Comparison of ENCODE assay signal across 23 cellular contexts in the genomic region with DNA sequence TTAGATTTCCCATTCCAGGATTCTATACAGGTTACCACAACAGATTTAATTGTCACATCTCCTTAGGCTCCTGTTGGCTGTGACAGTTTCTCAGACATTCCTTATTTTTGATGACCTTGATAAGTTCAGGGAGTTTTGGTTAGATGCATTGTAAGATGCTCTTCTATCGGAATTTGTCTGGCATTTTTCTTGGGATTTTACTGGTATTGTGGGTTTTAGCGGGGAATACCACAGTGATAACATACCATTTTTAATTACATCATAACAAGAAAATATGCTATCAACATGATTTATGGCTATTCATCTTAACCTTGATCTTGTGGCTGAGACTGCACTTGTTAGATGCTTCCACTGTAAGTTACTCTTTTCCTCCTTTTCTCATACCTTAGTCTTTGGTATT.
DNase-seq lines count a peak whose midpoint lies in the region; ATAC-seq, FAIRE-seq and TF ChIP-seq lines count a peak whose summit lies in the region.
"Had no signal": no experiment of that assay in that cellular context is flagged by ENCODE, and none has a peak within 500 bp of the region (broad histone marks: within the 10 kb centered on the region; RNA-seq: fewer than 3 reads in every experiment).

No MANE protein-coding gene starts in this region.

- no peaks in the 10 kb centered on the region for H3K27me3 ChIP-seq in astrocyte (ENCODE audit: insufficient read depth, low read length)
- no peaks in the 10 kb centered on the region for H3K27me3 ChIP-seq in mesendoderm (ENCODE audit: insufficient read depth, low read length, poor library complexity)
- no peaks in the 10 kb centered on the region for H3K27me3 ChIP-seq in breast epithelium

- no peaks in the 10 kb centered on the region for H4K20me1 ChIP-seq in astrocyte (ENCODE audit: insufficient read depth, low read length)
- H4K20me1 ChIP-seq: BLaER1 treated with 17β-estradiol and CSF1 and Interleukin-3, amounts not matched to agents 10 nM and 100 nM had no signal

- no peak overlapping the region for H3K56ac ChIP-seq in mesendoderm (ENCODE audit: low read length)

- no peak overlapping the region for H3K4me3 Mint-ChIP-seq in astrocyte (ENCODE audit: unreplicated experiment)
- H3K4me3 Mint-ChIP-seq: B cell; CD4-positive, alpha-beta T cell; CD8-positive, alpha-beta T cell had no signal

- H3K4me3 ChIP-seq in astrocyte (ENCODE audit: insufficient read depth, low read depth, low read length) (no peak overlapping the region), mesendoderm (ENCODE audit: low read length) (no peak overlapping the region), breast epithelium (no peak overlapping the region)
- H3K4me3 ChIP-seq: A549; BLaER1 treated with 17β-estradiol and CSF1 and Interleukin-3, amounts not matched to agents 10 nM and 100 nM had no signal

- peak; percentile 67 for DNase-seq in Caki2 (ENCODE audit: low read depth)
- DNase-seq in astrocyte (ENCODE audit: low read depth), result peak; percentile 3
- no peak for DNase-seq in mesendoderm
- DNase-seq in breast epithelium (ENCODE audit: low spot score in 2 of 2), result no peak
- DNase-seq: 8988T; AML-193; Caco-2; CD4-positive, alpha-beta T cell; CD8-positive, alpha-beta T cell; DMS 273 treated with DMSO at 0.1 percent for 48 hours; DMS153; DMS53; DMS79; DND-41; EL; GDM1 had no signal

- H3K9me3 ChIP-seq in astrocyte (ENCODE audit: insufficient read depth, low read depth, low read length) (no peaks in the 10 kb centered on the region), breast epithelium (no peaks in the 10 kb centered on the region)
- H3K9me3 ChIP-seq: A549, Caco-2 had no signal

- H3K4ac ChIP-seq in mesendoderm (ENCODE audit: low read depth, low read length), result no peak overlapping the region

- no peak overlapping the region for H2BK15ac ChIP-seq in mesendoderm (replicated peaks; ENCODE audit: low read depth)

- no peak for TF ChIP-seq POLR2A in breast epithelium (IDR thresholded peaks at IDR 0.05)

- H3K79me1 ChIP-seq in mesendoderm (ENCODE audit: low read length), result no peaks in the 10 kb centered on the region

- peak overlapping the region; percentile 75 for H3K18ac ChIP-seq in mesendoderm (ENCODE audit: low read length)

- no peak overlapping the region for H2AFZ ChIP-seq in astrocyte (ENCODE audit: low read depth, low read length)

- H3K79me2 ChIP-seq in astrocyte (ENCODE audit: insufficient read depth, low read length), result no peaks in the 10 kb centered on the region
- H3K79me2 ChIP-seq in mesendoderm (ENCODE audit: control insufficient read depth, insufficient read depth, low read length), result no peaks in the 10 kb centered on the region

- H3K4me1 ChIP-seq in astrocyte (ENCODE audit: insufficient read depth, low read length), result no peaks in the 10 kb centered on the region
- H3K4me1 ChIP-seq in mesendoderm (ENCODE audit: control insufficient read depth, low read depth, low read length), result peaks cover 6% of the 10 kb centered on the region
- no peaks in the 10 kb centered on the region for H3K4me1 ChIP-seq in breast epithelium
- H3K4me1 ChIP-seq: A549; BLaER1 treated with 17β-estradiol and CSF1 and Interleukin-3, amounts not matched to agents 10 nM and 100 nM; Caco-2 had no signal

- TF ChIP-seq CTCF in astrocyte (IDR thresholded peaks at IDR 0.05; ENCODE audit: insufficient read depth, low read depth, low read length) (no peak), breast epithelium (IDR thresholded peaks at IDR 0.05) (no peak)

- H2BK120ac ChIP-seq in mesendoderm (ENCODE audit: low read depth, low read length), result peak overlapping the region; percentile 28

- H2AK5ac ChIP-seq in mesendoderm (ENCODE audit: low read length), result no peak overlapping the region

- no peak overlapping the region for H3K27ac ChIP-seq in astrocyte (ENCODE audit: low read depth, low read length)
- no peak overlapping the region for H3K27ac ChIP-seq in mesendoderm (ENCODE audit: low read depth, low read length)
- no peak overlapping the region for H3K27ac ChIP-seq in breast epithelium
- H3K27ac ChIP-seq: A549; BLaER1 treated with 17β-estradiol and CSF1 and Interleukin-3, amounts not matched to agents 10 nM and 100 nM; C4-2B had no signal

- no peak overlapping the region for H3K23ac ChIP-seq in mesendoderm (ENCODE audit: low read length)

- H3K27ac Mint-ChIP-seq in astrocyte (ENCODE audit: unreplicated experiment), result no peak overlapping the region
- H3K27ac Mint-ChIP-seq: B cell; CD4-positive, alpha-beta T cell; CD8-positive, alpha-beta T cell had no signal

- FAIRE-seq in astrocyte (lab: Jason Lieb, UNC), result no peak
- FAIRE-seq: A549, GM12891 had no signal

- no peak overlapping the region for H4K5ac ChIP-seq in mesendoderm (ENCODE audit: low read length)

- no peaks in the 10 kb centered on the region for H3K27me3 Mint-ChIP-seq in astrocyte (ENCODE audit: low read depth, unreplicated experiment)
- H3K27me3 Mint-ChIP-seq: B cell; CD4-positive, alpha-beta T cell had no signal

- H3K36me3 ChIP-seq in astrocyte (ENCODE audit: insufficient read depth, low read length) (no peaks in the 10 kb centered on the region), mesendoderm (ENCODE audit: control insufficient read depth, insufficient read depth, low read length) (no peaks in the 10 kb centered on the region), breast epithelium (no peaks in the 10 kb centered on the region)
- H3K36me3 ChIP-seq: BLaER1 treated with 17β-estradiol and CSF1 and Interleukin-3, amounts not matched to agents 10 nM and 100 nM had no signal

- in situ Hi-C loops in Caki2 (cut with HindIII; ENCODE audit: low pct_unique_long_range_greater_than_20kb, low sequenced_read_pairs), result no loop called here

- no peaks in the 10 kb centered on the region for H3K36me3 Mint-ChIP-seq in astrocyte (ENCODE audit: low read depth, unreplicated experiment)
- H3K36me3 Mint-ChIP-seq: CD8-positive, alpha-beta T cell had no signal

- H4K8ac ChIP-seq in mesendoderm (ENCODE audit: low read depth, low read length), result no peak overlapping the region

- ATAC-seq in HG02970 (IDR thresholded peaks at IDR 0.05; ENCODE audit: low FRiP score, unreplicated experiment), result no peak
- ATAC-seq in GM18858 (IDR thresholded peaks at IDR 0.05; ENCODE audit: unreplicated experiment), result no peak
- ATAC-seq: A549; CD8-positive, alpha-beta T cell had no signal

- intact Hi-C loops in breast epithelium (cut with DNase I; ENCODE audit: low total_unique reads), result loop anchor here (5.0 kb wide), 1 partner anchor 434 kb away; no protein-coding TSS in a partner anchor

- no peaks in the 10 kb centered on the region for H3K9me3 Mint-ChIP-seq in astrocyte (ENCODE audit: unreplicated experiment)
- H3K9me3 Mint-ChIP-seq: CD4-positive, alpha-beta T cell had no signal

- no CpG with 5 or more reads among the region's 2 CpGs for WGBS in mesendoderm (ENCODE audit: extremely low coverage, insufficient coverage, low lambda C conversion rate)

- H3K9ac ChIP-seq in astrocyte (ENCODE audit: low read length), result no peak overlapping the region
- no peak overlapping the region for H3K9ac ChIP-seq in mesendoderm (ENCODE audit: low read length)
- H3K9ac ChIP-seq: BLaER1 treated with 17β-estradiol and CSF1 and Interleukin-3, amounts not matched to agents 10 nM and 100 nM had no signal

- H2BK5ac ChIP-seq in mesendoderm (ENCODE audit: low read length), result no peak overlapping the region

- H3K4me2 ChIP-seq in astrocyte (ENCODE audit: low read length), result no peak overlapping the region
- H3K4me2 ChIP-seq in mesendoderm (ENCODE audit: low read length), result no peak overlapping the region
- H3K4me2 ChIP-seq: A549; BLaER1 treated with 17β-estradiol and CSF1 and Interleukin-3, amounts not matched to agents 10 nM and 100 nM had no signal

- peaks cover 2% of the 10 kb centered on the region for H3K4me1 Mint-ChIP-seq in astrocyte (ENCODE audit: low read depth, unreplicated experiment)
- H3K4me1 Mint-ChIP-seq: B cell had no signal

Comparison
In these comparisons a context has a peak if more than half of its experiments do, and no peak if none do; other contexts are left out.
1. DNase-seq: peak in Caki2 (single experiment) and astrocyte (single experiment); none in mesendoderm (single experiment) and breast epithelium (0 of 2).